Comparison of ENCODE assay signal across 12 cellular contexts in the genomic region with DNA sequence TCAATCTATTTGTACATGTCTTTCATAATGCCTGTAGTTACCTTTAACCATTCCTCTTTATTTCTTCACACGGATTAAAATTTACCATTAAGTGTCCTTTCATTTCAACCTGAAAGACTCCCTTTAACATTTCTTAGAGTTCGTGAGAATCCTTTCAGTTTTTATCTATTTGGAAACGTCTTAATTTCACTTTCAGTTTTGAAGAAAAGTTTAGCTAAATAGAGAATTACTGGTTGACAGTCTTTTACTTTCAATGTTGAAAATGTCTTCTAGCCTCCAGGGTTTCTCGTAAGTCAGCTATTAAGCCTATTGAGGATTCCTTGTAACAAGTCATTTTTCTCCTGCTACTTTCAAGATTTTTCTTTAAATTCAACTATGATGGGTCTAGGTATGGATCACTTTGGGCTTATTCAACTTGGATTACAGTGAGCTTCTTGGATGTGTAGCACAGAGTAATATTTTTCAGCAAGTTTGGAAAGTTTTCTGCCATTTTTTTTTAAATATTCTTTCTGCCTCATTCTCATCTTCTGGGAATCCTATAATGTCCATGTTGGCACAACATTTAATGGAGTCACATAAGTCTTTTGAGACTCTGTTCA. TPM values are rescaled to one million over a fixed set of nuclear protein-coding genes. Genes with fewer than 3 reads are reported as not detected.
DNase-seq lines count a peak whose midpoint lies in the region; ATAC-seq, FAIRE-seq and TF ChIP-seq lines count a peak whose summit lies in the region.
"Had no signal": no experiment of that assay in that cellular context is flagged by ENCODE, and none has a peak within 500 bp of the region (broad histone marks: within the 10 kb centered on the region; RNA-seq: fewer than 3 reads in every experiment).

No MANE protein-coding gene starts in this region.

- CTCF ChIA-PET in activated CD8-positive, alpha-beta T cell treated with anti-CD3 and anti-CD28 coated beads for 36 hours (lab: Charles Lee): interaction anchor here (0.8 to 2.2 kb wide), 9 partner anchors 8 to 640 kb away, joined by 3 to 7 read pairs (median 3); no protein-coding TSS in a partner anchor

- no peaks in the 10 kb centered on the region for H3K27me3 Mint-ChIP-seq in activated T-cell treated with anti-CD3 and anti-CD28 coated beads, Interleukin-2, amount 50 U/mL, for 4 hours (ENCODE audit: low read depth)
- H3K27me3 Mint-ChIP-seq in activated CD8-positive, alpha-beta T cell treated with anti-CD3 and anti-CD28 coated beads for 36 hours: no peaks in the 10 kb centered on the region
- no peaks in the 10 kb centered on the region for H3K27me3 Mint-ChIP-seq in GM23338 (ENCODE audit: insufficient read depth, low read depth, poor library complexity)

- no peak overlapping the region for H2AFZ ChIP-seq in GM23338

- peaks cover 7% of the 10 kb centered on the region for H3K36me3 Mint-ChIP-seq in activated T-cell treated with anti-CD3 and anti-CD28 coated beads, Interleukin-2, amount 50 U/mL, for 4 hours (ENCODE audit: insufficient read depth)
- peaks cover 44% of the 10 kb centered on the region for H3K36me3 Mint-ChIP-seq in activated CD8-positive, alpha-beta T cell treated with anti-CD3 and anti-CD28 coated beads for 36 hours (ENCODE audit: low read depth)
- no peaks in the 10 kb centered on the region for H3K36me3 Mint-ChIP-seq in GM23338 (ENCODE audit: low read depth)

- peak; percentile 15 for FAIRE-seq in small intestine (lab: Jason Lieb, UNC)

- TF ChIP-seq POLR2A in adrenal gland (IDR thresholded peaks at IDR 0.05): no peak

- H3K79me2 ChIP-seq in GM23338 (replicated peaks; ENCODE audit: insufficient read depth): no peaks in the 10 kb centered on the region

- no peaks in the 10 kb centered on the region for H4K20me1 ChIP-seq in GM23338 (replicated peaks; ENCODE audit: insufficient read depth)

- H3K27me3 ChIP-seq in small intestine (ENCODE audit: control insufficient read depth in 2 of 2, insufficient read depth in 2 of 2, low read length in 2 of 2): no peaks in the 10 kb centered on the region
- H3K27me3 ChIP-seq in GM23338 (ENCODE audit: insufficient read depth): no peaks in the 10 kb centered on the region
- no peaks in the 10 kb centered on the region for H3K27me3 ChIP-seq in adrenal gland

- no peaks in the 10 kb centered on the region for H3F3A ChIP-seq in GM23338 (replicated peaks; ENCODE audit: low read depth)

- H3K4me3 ChIP-seq in small intestine (ENCODE audit: low read depth in 1 of 2, low read length in 2 of 2): no peak overlapping the region
- H3K4me3 ChIP-seq in GM23338: no peak overlapping the region
- no peak overlapping the region for H3K4me3 ChIP-seq in adrenal gland
- H3K4me3 ChIP-seq: HAP-1 had no signal

- peaks cover 69% of the 10 kb centered on the region for H3K4me1 Mint-ChIP-seq in activated T-cell treated with anti-CD3 and anti-CD28 coated beads, Interleukin-2, amount 50 U/mL, for 4 hours (ENCODE audit: low read depth)
- peaks cover 67% of the 10 kb centered on the region for H3K4me1 Mint-ChIP-seq in activated CD8-positive, alpha-beta T cell treated with anti-CD3 and anti-CD28 coated beads for 36 hours (ENCODE audit: low read depth)
- peaks cover 31% of the 10 kb centered on the region for H3K4me1 Mint-ChIP-seq in GM23338

- no peak overlapping the region; the same call in 1 of the 2 replicates for H3K4me2 ChIP-seq in GM23338

- no peak for DNase-seq in activated T-cell treated with anti-CD3 and anti-CD28 coated beads, Interleukin-2, amount 50 U/mL, for 4 hours
- DNase-seq in activated T-cell treated with anti-CD3 and anti-CD28 coated beads, Interleukin-2, amount 50 U/mL, for 48 hours: no peak
- DNase-seq in activated CD8-positive, alpha-beta T cell treated with anti-CD3 and anti-CD28 coated beads for 36 hours: no peak
- DNase-seq in small intestine (peak; percentile 30), D341Med (ENCODE audit: low spot score) (no peak), GM23338 (ENCODE audit: low spot score) (no peak), adrenal gland (no peak)
- DNase-seq: islet precursor cell, NCI-H1436 treated with DMSO at 0.1 percent for 48 hours had no signal

- intact Hi-C loops in activated CD8-positive, alpha-beta T cell treated with anti-CD3 and anti-CD28 coated beads for 36 hours (cut with micrococcal nuclease): loop anchor here (5.0 kb wide), 1 partner anchor 50 kb away; a partner anchor contains a TSS
- intact Hi-C loops in adrenal gland (cut with DNase I): no loop called here

- WGBS in small intestine, 3 donors: 20 to 35% (median 28%) methylated on average over 4 of the region's 4 CpGs
- 73 to 86% (median 79%) methylated on average over 4 of the region's 4 CpGs for WGBS in adrenal gland, 4 donors

- POLR2A ChIA-PET in activated CD8-positive, alpha-beta T cell treated with anti-CD3 and anti-CD28 coated beads for 36 hours (lab: Charles Lee): interaction anchor here (1.2 to 1.7 kb wide), 2 partner anchors 47 to 50 kb away, joined by 3 to 20 read pairs; a partner anchor contains a TSS

- peak overlapping the region; percentile 80 for H3K4me3 Mint-ChIP-seq in activated T-cell treated with anti-CD3 and anti-CD28 coated beads, Interleukin-2, amount 50 U/mL, for 4 hours
- peak overlapping the region; percentile 76 for H3K4me3 Mint-ChIP-seq in activated CD8-positive, alpha-beta T cell treated with anti-CD3 and anti-CD28 coated beads for 36 hours
- no peak overlapping the region for H3K4me3 Mint-ChIP-seq in GM23338
- H3K4me3 Mint-ChIP-seq: neural crest cell had no signal

- H3K27ac ChIP-seq in small intestine (ENCODE audit: low read depth in 1 of 2, low read length in 1 of 2): no peak overlapping the region
- no peak overlapping the region for H3K27ac ChIP-seq in GM23338 (ENCODE audit: low read depth)
- H3K27ac ChIP-seq in adrenal gland: no peak overlapping the region

- ATAC-seq in activated T-cell treated with anti-CD3 and anti-CD28 coated beads, Interleukin-2, amount 50 U/mL, for 4 hours: peak; percentile 71 to 79
- ATAC-seq in HG03135 (IDR thresholded peaks at IDR 0.05; ENCODE audit: unreplicated experiment) (peak; percentile 36), GM23338 (no peak)
- ATAC-seq in activated CD8-positive, alpha-beta T cell treated with anti-CD3 and anti-CD28 coated beads for 36 hours: peak; percentile 51

- H3K4me1 ChIP-seq in small intestine (ENCODE audit: control insufficient read depth in 2 of 2, insufficient read depth in 1 of 2, low read depth in 1 of 2, low read length in 1 of 2): no peaks in the 10 kb centered on the region
- H3K4me1 ChIP-seq in GM23338 (ENCODE audit: insufficient read depth): peaks cover 28% of the 10 kb centered on the region
- H3K4me1 ChIP-seq in adrenal gland (replicated peaks in 1 of 2): no peaks in the 10 kb centered on the region

- H3K36me3 ChIP-seq in small intestine (ENCODE audit: control insufficient read depth in 2 of 2, insufficient read depth in 2 of 2, low read length in 2 of 2) (no peaks in the 10 kb centered on the region), GM23338 (ENCODE audit: insufficient read depth) (no peaks in the 10 kb centered on the region), adrenal gland (replicated peaks in 1 of 2) (no peaks in the 10 kb centered on the region)
- H3K36me3 ChIP-seq: HAP-1 had no signal

- peaks cover 7% of the 10 kb centered on the region for H3K9me3 Mint-ChIP-seq in activated T-cell treated with anti-CD3 and anti-CD28 coated beads, Interleukin-2, amount 50 U/mL, for 4 hours
- H3K9me3 Mint-ChIP-seq in activated CD8-positive, alpha-beta T cell treated with anti-CD3 and anti-CD28 coated beads for 36 hours: peaks cover 8% of the 10 kb centered on the region
- no peaks in the 10 kb centered on the region for H3K9me3 Mint-ChIP-seq in GM23338
- H3K9me3 Mint-ChIP-seq: neural crest cell had no signal

- no peaks in the 10 kb centered on the region for H3K9me2 ChIP-seq in GM23338 (ENCODE audit: insufficient read depth)

- H3K27ac Mint-ChIP-seq in activated CD8-positive, alpha-beta T cell treated with anti-CD3 and anti-CD28 coated beads for 36 hours: peak overlapping the region; percentile 94
- H3K27ac Mint-ChIP-seq in GM23338: no peak overlapping the region; the same call in 1 of the 2 replicates

- no peaks in the 10 kb centered on the region for H3K9me3 ChIP-seq in small intestine (ENCODE audit: control insufficient read depth, low read depth)
- peaks cover 0 to 7% (median 0%) of the 10 kb centered on the region in 3 donors for H3K9me3 ChIP-seq in adrenal gland (replicated peaks in 1 of 3)
- H3K9me3 ChIP-seq: HAP-1 had no signal

- TF ChIP-seq CTCF in activated CD8-positive, alpha-beta T cell treated with anti-CD3 and anti-CD28 coated beads for 36 hours (IDR thresholded peaks at IDR 0.05): no peak
- TF ChIP-seq CTCF in GM23338 (conservative IDR thresholded peaks at IDR 0.05; ENCODE audit: low read depth in 2 of 2) (no peak), adrenal gland (IDR thresholded peaks at IDR 0.05) (no peak)

RNA-seq across cellular contexts. Expression of a gene that starts 48.5 kb away (rescaled TPM):
- 10 to 100 TPM in 1 of 3 donors, 1 to 10 TPM in 2; 9.2 to 10.1 (median 9.4) TPM for total RNA-seq in activated T-cell treated with anti-CD3 and anti-CD28 coated beads, Interleukin-2, amount 50 U/mL, for 4 hours
- 10 to 100 TPM; 10.3 to 12.3 TPM for total RNA-seq in activated CD8-positive, alpha-beta T cell treated with anti-CD3 and anti-CD28 coated beads for 36 hours
- polyA plus RNA-seq in small intestine: 1 to 10 TPM in 1 of 3 donors, under 1 TPM in 2; 0.27 to 1.9 (median 0.67) TPM
- total RNA-seq in GM23338 (2014; rRNA removed; shearing (Covaris generic)): 16.2 and 22.1 TPM in 2 replicates
- 7.5 and 9.8 TPM in 2 replicates for polyA plus RNA-seq in GM23338 (2016; fragmentation: Nextera tagmentation; extraction: Ambion mirVana)
- 10 to 100 TPM in 2 of 8 donors, 1 to 10 TPM in 6; 3.1 to 14.2 (median 6.2) TPM for total RNA-seq in adrenal gland
- polyA plus RNA-seq in adrenal gland: 1 to 10 TPM; 1.4 to 2.5 (median 1.9) TPM
